In genomic region chrX:131308980-131309379, GRCh38 we compare ENCODE assay signal across 17 cellular contexts. TPM values are rescaled to one million over a fixed set of nuclear protein-coding genes. Genes with fewer than 3 reads are reported as not detected.
DNase-seq lines count a peak whose midpoint lies in the region; ATAC-seq and TF ChIP-seq lines count a peak whose summit lies in the region.
"Had no signal": no experiment of that assay in that cellular context is flagged by ENCODE, and none has a peak within 500 bp of the region (broad histone marks: within the 10 kb centered on the region; RNA-seq: fewer than 3 reads in every experiment).

No MANE protein-coding gene starts in this region.

- H3K27me3 Mint-ChIP-seq in neural crest cell (ENCODE audit: low read depth) = no peaks in the 10 kb centered on the region
- H3K27me3 Mint-ChIP-seq: CD4-positive, alpha-beta T cell had no signal

- in situ Hi-C loops in GM13976 (cut with MboI; ENCODE audit: low sequenced_read_pairs, unreplicated experiment) = no loop called here

- peak overlapping the region; percentile 48 for H3K27ac Mint-ChIP-seq in neural crest cell (ENCODE audit: unreplicated experiment)
- H3K27ac Mint-ChIP-seq: CD4-positive, alpha-beta T cell; GM23338 had no signal

- no peaks in the 10 kb centered on the region for H3K4me1 Mint-ChIP-seq in neural crest cell

- H3K9me3 Mint-ChIP-seq in neural crest cell = no peaks in the 10 kb centered on the region
- H3K9me3 Mint-ChIP-seq: CD4-positive, alpha-beta T cell; GM23338 had no signal

- TF ChIP-seq CTCF in neural crest cell (conservative IDR thresholded peaks at IDR 0.05) = no peak
- TF ChIP-seq CTCF in GM13976 (IDR thresholded peaks at IDR 0.05; ENCODE audit: borderline replicate concordance, control extremely low read depth, extremely low read depth, insufficient read depth, missing control alignments) = no peak

- DNase-seq in NCI-H82 treated with DMSO at 0.1 percent for 48 hours (lab: John Stamatoyannopoulos, UW; ENCODE audit: unreplicated experiment) (peak; percentile 85), neural crest cell (ENCODE audit: low read depth, low spot score) (no peak), GM13976 (ENCODE audit: low spot score) (no peak), NCI-H2107 (lab: John Stamatoyannopoulos, UW) (no peak)
- DNase-seq: Calu3; CD4-positive, alpha-beta T cell; Kasumi-1; MM.1S; NCI-H1417 treated with DMSO at 0.1 percent for 48 hours; NCI-H2029 treated with DMSO at 0.1 percent for 48 hours; RPMI8226; SIG-M5 had no signal

- no peak overlapping the region for H3K4me3 Mint-ChIP-seq in neural crest cell
- H3K4me3 Mint-ChIP-seq: CD4-positive, alpha-beta T cell; GM23338 had no signal

- H3K36me3 Mint-ChIP-seq in neural crest cell (ENCODE audit: low read depth) = no peaks in the 10 kb centered on the region

- ATAC-seq in GM18907 (IDR thresholded peaks at IDR 0.05; ENCODE audit: unreplicated experiment) = peak; percentile 68
- ATAC-seq in HG02938 (IDR thresholded peaks at IDR 0.05; ENCODE audit: unreplicated experiment) = peak; percentile 52
- no peak for ATAC-seq in GM18517 (IDR thresholded peaks at IDR 0.05; ENCODE audit: unreplicated experiment)
- ATAC-seq: GM23338 had no signal

RNA-seq across cellular contexts. Expression of gene IGSF1, which starts 19.9 kb away (rescaled TPM):
- 3.8 and 3.9 TPM in 2 replicates for total RNA-seq in neural crest cell
- total RNA-seq: Calu3; CD4-positive, alpha-beta T cell; T-helper 1 cell treated with Interleukin-12 subunit alpha and Interleukin-12 subunit beta and Interleukin-4 antibody, amounts not matched to agents 30 ng/mL and 1 ng/mL, for 36 hours had no signal
